ENCODE assay signal across 15 cellular contexts in genomic region chr1:85504417-85504816, GRCh38. TPM values are rescaled to one million over a fixed set of nuclear protein-coding genes. Genes with fewer than 3 reads are reported as not detected.
"Had no signal": no experiment of that assay in that cellular context is flagged by ENCODE, and none has a peak within 500 bp of the region (broad histone marks: within the 10 kb centered on the region; RNA-seq: fewer than 3 reads in every experiment).

No MANE protein-coding gene starts in this region.

- H3K36me3 ChIP-seq: upper lobe of left lung had no signal

- H3K27me3 Mint-ChIP-seq: activated CD4-positive, alpha-beta T cell treated with anti-CD3 and anti-CD28 coated beads, Interleukin-2, amount 10 ng/mL, durations not matched to agents 24 days and 14 days; brain had no signal

- H3K27me3 ChIP-seq: foreskin keratinocyte, upper lobe of left lung had no signal

- ATAC-seq: foreskin keratinocyte; left lobe of liver; sciatic nerve; stimulated activated naive CD8-positive, alpha-beta T cell treated with anti-CD3 and anti-CD28 coated beads, Interleukin-15, Interleukin-2, amounts not matched to agents 100 U/mL and 50 U/mL, for 24 hours; T-cell had no signal

- H3K9me3 Mint-ChIP-seq: activated CD4-positive, alpha-beta T cell treated with anti-CD3 and anti-CD28 coated beads, Interleukin-2, amount 10 ng/mL, durations not matched to agents 24 days and 14 days had no signal

- H3K27ac ChIP-seq: foreskin keratinocyte, upper lobe of left lung had no signal

- H3K4me3 Mint-ChIP-seq: activated CD4-positive, alpha-beta T cell treated with anti-CD3 and anti-CD28 coated beads, Interleukin-2, amount 10 ng/mL, durations not matched to agents 24 days and 14 days; brain; endodermal cell; nephron; T-cell had no signal

- DNase-seq: activated CD4-positive, alpha-beta T cell treated with anti-CD3 and anti-CD28 coated beads, Interleukin-2, amount 10 ng/mL, durations not matched to agents 24 days and 14 days; activated CD8-positive, alpha-beta memory T cell treated with anti-CD3 and anti-CD28 coated beads for 24 hours; activated naive CD4-positive, alpha-beta T cell treated with anti-CD3 and anti-CD28 coated beads, Interleukin-2, amount 50 U/mL, for 16 hours; endodermal cell; foreskin keratinocyte; head of caudate nucleus; stimulated activated CD4-positive, alpha-beta T cell treated with anti-CD3 and anti-CD28 coated beads, Interleukin-12 subunit alpha, Interleukin-12 subunit beta, amount 100 ng/mL, for 4 hours; stimulated activated naive CD8-positive, alpha-beta T cell treated with anti-CD3 and anti-CD28 coated beads, Interleukin-15, Interleukin-2, amounts not matched to agents 100 U/mL and 50 U/mL, for 24 hours; T-cell; T1000; upper lobe of left lung had no signal

- H3K27ac Mint-ChIP-seq: activated CD4-positive, alpha-beta T cell treated with anti-CD3 and anti-CD28 coated beads, Interleukin-2, amount 10 ng/mL, durations not matched to agents 24 days and 14 days; brain; endodermal cell; nephron; T-cell had no signal

- H3K36me3 Mint-ChIP-seq: brain, T-cell had no signal

- H3K4me3 ChIP-seq: upper lobe of left lung had no signal

- H3K9me3 ChIP-seq: upper lobe of left lung had no signal

- H3K4me1 Mint-ChIP-seq: activated CD4-positive, alpha-beta T cell treated with anti-CD3 and anti-CD28 coated beads, Interleukin-2, amount 10 ng/mL, durations not matched to agents 24 days and 14 days; brain; T-cell had no signal

RNA-seq across cellular contexts. Expression of gene DDAH1, which starts 39.5 kb away (rescaled TPM):
- total RNA-seq: activated CD4-positive, alpha-beta T cell treated with anti-CD3 and anti-CD28 coated beads, Interleukin-2, amount 10 ng/mL, durations not matched to agents 24 days and 14 days had no signal
